In the genomic region with DNA sequence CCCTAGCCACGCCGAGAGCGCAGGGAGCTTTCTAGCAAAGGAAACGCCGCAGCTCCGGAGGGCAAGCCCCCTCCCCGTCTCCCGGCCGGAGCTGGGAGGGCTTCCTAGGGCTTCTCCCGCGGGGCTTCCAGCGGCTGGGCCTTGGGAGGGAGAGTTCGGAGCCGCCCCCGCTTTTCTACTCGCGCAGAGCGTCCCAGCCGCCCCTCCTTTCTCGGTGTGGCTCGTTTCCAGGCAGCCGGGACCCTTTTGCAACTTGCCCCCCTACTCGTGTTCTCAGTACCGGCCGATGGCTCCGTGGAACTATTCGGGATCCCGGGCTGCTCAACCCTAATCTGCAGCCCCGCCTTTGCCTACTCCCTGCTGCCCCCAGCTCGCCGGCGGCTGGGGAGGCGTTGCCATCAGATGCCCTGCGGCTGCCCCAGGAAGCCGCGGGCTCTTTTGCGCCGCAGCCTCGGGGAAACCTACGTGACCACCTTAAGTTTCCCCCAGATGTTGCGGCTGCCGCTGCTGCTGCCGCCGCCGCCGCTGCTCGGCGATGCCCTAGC, we compare ENCODE assay signal across 8 cellular contexts. TPM values are rescaled to one million over a fixed set of nuclear protein-coding genes. Genes with fewer than 3 reads are reported as not detected.
A peak's percentile ranks its signal among the peaks of the same experiment; 100 is the strongest.
DNase-seq lines count a peak whose midpoint lies in the region; ATAC-seq and TF ChIP-seq lines count a peak whose summit lies in the region.

No MANE protein-coding gene starts in this region.

- TF ChIP-seq CTCF in CD4-positive, alpha-beta T cell (IDR thresholded peaks at IDR 0.05): no peak
- TF ChIP-seq CTCF in PC-3 (conservative IDR thresholded peaks at IDR 0.05; ENCODE audit: low read depth, low read length): no peak
- TF ChIP-seq CTCF in left ventricle myocardium inferior (IDR thresholded peaks at IDR 0.05; ENCODE audit: borderline replicate concordance): no peak
- TF ChIP-seq CTCF in progenitor cell of endocrine pancreas (IDR thresholded peaks at IDR 0.05; ENCODE audit: unreplicated experiment): peak; percentile 15

- ATAC-seq in CD4-positive, alpha-beta T cell (ENCODE audit: poor library complexity): no peak
- peak; percentile 38 for ATAC-seq in GM19023 (IDR thresholded peaks at IDR 0.05; ENCODE audit: unreplicated experiment)
- ATAC-seq in HG03139 (IDR thresholded peaks at IDR 0.05; ENCODE audit: unreplicated experiment): peak; percentile 35
- peak; percentile 14 for ATAC-seq in PC-3
- peak; percentile 24 for ATAC-seq in activated naive CD8-positive, alpha-beta T cell treated with anti-CD3 and anti-CD28 coated beads, Interleukin-2, amount 10 ng/mL, durations not matched to agents 7 days and 5 days (ENCODE audit: low read depth)

- peak in 8 of 10 experiments; percentile 33 to 67 (median 41) for DNase-seq in CD4-positive, alpha-beta T cell
- DNase-seq in PC-3: no peak
- DNase-seq in activated naive CD8-positive, alpha-beta T cell treated with anti-CD3 and anti-CD28 coated beads, Interleukin-2, amount 10 ng/mL, durations not matched to agents 7 days and 5 days: peak; percentile 80
- peak; percentile 72 for DNase-seq in left ventricle myocardium inferior
- peak; percentile 58 for DNase-seq in progenitor cell of endocrine pancreas (ENCODE audit: low spot score, unreplicated experiment)
- DNase-seq in GDM1 (lab: John Stamatoyannopoulos, UW): no peak

- H3K4me1 ChIP-seq in PC-3 (ENCODE audit: insufficient read depth, low read length) (peaks cover 20% of the 10 kb centered on the region), left ventricle myocardium inferior (peaks cover 52% of the 10 kb centered on the region)

- no peaks in the 10 kb centered on the region for H3K79me2 ChIP-seq in PC-3 (ENCODE audit: low read length)

- peak overlapping the region; percentile 93 for H3K27ac ChIP-seq in CD4-positive, alpha-beta T cell (ENCODE audit: low read depth, low read length)
- H3K27ac ChIP-seq in PC-3 (ENCODE audit: low read length) (peak overlapping the region; percentile 97), left ventricle myocardium inferior (replicated peaks) (peak overlapping the region; percentile 99)

- peak overlapping the region; percentile 95 for H3K4me3 Mint-ChIP-seq in CD4-positive, alpha-beta T cell
- H3K4me3 Mint-ChIP-seq in activated naive CD8-positive, alpha-beta T cell treated with anti-CD3 and anti-CD28 coated beads, Interleukin-2, amount 10 ng/mL, durations not matched to agents 7 days and 5 days: peak overlapping the region; percentile 88
- H3K4me3 Mint-ChIP-seq in progenitor cell of endocrine pancreas (ENCODE audit: low read depth): peak overlapping the region; percentile 88

- POLR2A ChIA-PET in CD4-positive, alpha-beta T cell (lab: Charles Lee): interaction anchor here (0.6 to 8.5 kb wide), 12 partner anchors 9 to 256 kb away, joined by 3 to 143 read pairs (median 4); a partner anchor contains a TSS
- POLR2A ChIA-PET in PC-3 (lab: Charles Lee; ENCODE audit: unreplicated experiment): interaction anchor here (0.5 to 1.2 kb wide), 8 partner anchors 8 to 995 kb away, joined by 3 to 14 read pairs (median 6); no protein-coding TSS in a partner anchor
- POLR2A ChIA-PET in activated naive CD8-positive, alpha-beta T cell treated with anti-CD3 and anti-CD28 coated beads, Interleukin-2, amount 10 ng/mL, durations not matched to agents 7 days and 5 days (lab: Charles Lee): interaction anchor here (1.1 to 2.8 kb wide), 7 partner anchors 9 to 1565 kb away, joined by 3 to 24 read pairs (median 4); a partner anchor contains a TSS

- H3K4me1 Mint-ChIP-seq in CD4-positive, alpha-beta T cell (ENCODE audit: low read depth): peaks cover 58% of the 10 kb centered on the region
- peaks cover 39% of the 10 kb centered on the region for H3K4me1 Mint-ChIP-seq in activated naive CD8-positive, alpha-beta T cell treated with anti-CD3 and anti-CD28 coated beads, Interleukin-2, amount 10 ng/mL, durations not matched to agents 7 days and 5 days
- peaks cover 27% of the 10 kb centered on the region for H3K4me1 Mint-ChIP-seq in progenitor cell of endocrine pancreas (ENCODE audit: low read depth)

- peaks cover 45% of the 10 kb centered on the region for H3K36me3 Mint-ChIP-seq in CD4-positive, alpha-beta T cell (ENCODE audit: low read depth)
- peaks cover 1% of the 10 kb centered on the region for H3K36me3 Mint-ChIP-seq in activated naive CD8-positive, alpha-beta T cell treated with anti-CD3 and anti-CD28 coated beads, Interleukin-2, amount 10 ng/mL, durations not matched to agents 7 days and 5 days
- H3K36me3 Mint-ChIP-seq in progenitor cell of endocrine pancreas (ENCODE audit: insufficient read depth): peaks cover 7% of the 10 kb centered on the region

- H3K27ac Mint-ChIP-seq in CD4-positive, alpha-beta T cell: peak overlapping the region; percentile 100
- H3K27ac Mint-ChIP-seq in activated naive CD8-positive, alpha-beta T cell treated with anti-CD3 and anti-CD28 coated beads, Interleukin-2, amount 10 ng/mL, durations not matched to agents 7 days and 5 days: peak overlapping the region; percentile 92
- peak overlapping the region; percentile 100 for H3K27ac Mint-ChIP-seq in progenitor cell of endocrine pancreas

- CTCF ChIA-PET in CD4-positive, alpha-beta T cell (lab: Charles Lee): interaction anchor here (1.4 to 2.2 kb wide), 7 partner anchors 9 to 249 kb away, joined by 3 to 18 read pairs (median 7); no protein-coding TSS in a partner anchor
- CTCF ChIA-PET in PC-3 (lab: Charles Lee): interaction anchor here (0.7 to 1.7 kb wide), 3 partner anchors 147 to 1750 kb away, joined by 3 to 10 read pairs (median 4); no protein-coding TSS in a partner anchor

- H4K20me1 ChIP-seq in PC-3 (ENCODE audit: low read length): peaks cover 25% of the 10 kb centered on the region

- no peaks in the 10 kb centered on the region for H3K9me2 ChIP-seq in PC-3 (replicated peaks; ENCODE audit: low read length)

- peak overlapping the region; percentile 84 for H2AFZ ChIP-seq in PC-3 (ENCODE audit: low read length)

- H3K36me3 ChIP-seq in PC-3 (ENCODE audit: low read depth, low read length) (no peaks in the 10 kb centered on the region), left ventricle myocardium inferior (peaks cover 8% of the 10 kb centered on the region)

- no peaks in the 10 kb centered on the region for H3F3A ChIP-seq in PC-3 (ENCODE audit: low read length, unreplicated experiment)

- H3K4me2 ChIP-seq in PC-3 (ENCODE audit: low read length): peak overlapping the region; percentile 99

- H3K27me3 Mint-ChIP-seq in CD4-positive, alpha-beta T cell: peaks cover 29% of the 10 kb centered on the region
- H3K27me3 Mint-ChIP-seq in activated naive CD8-positive, alpha-beta T cell treated with anti-CD3 and anti-CD28 coated beads, Interleukin-2, amount 10 ng/mL, durations not matched to agents 7 days and 5 days: peaks cover 22% of the 10 kb centered on the region
- H3K27me3 Mint-ChIP-seq in progenitor cell of endocrine pancreas: peaks cover 11% of the 10 kb centered on the region

- H3K4me3 ChIP-seq in PC-3 (ENCODE audit: low read length): peak overlapping the region; percentile 95
- peak overlapping the region; percentile 87 for H3K4me3 ChIP-seq in left ventricle myocardium inferior

- peak overlapping the region; percentile 99 for H3K9ac ChIP-seq in PC-3 (ENCODE audit: low read length)

- H3K27me3 ChIP-seq in CD4-positive, alpha-beta T cell (ENCODE audit: control insufficient read depth, insufficient read depth, low read length): no peaks in the 10 kb centered on the region
- H3K27me3 ChIP-seq in PC-3 (ENCODE audit: low read length) (no peaks in the 10 kb centered on the region), left ventricle myocardium inferior (ENCODE audit: low read depth) (peaks cover 13% of the 10 kb centered on the region)

- BruUV-seq in PC-3 (replicated peaks; lab: Mats Ljungman, UMichigan): no TSS peak

- intact Hi-C loops in CD4-positive, alpha-beta T cell (cut with DNase I, micrococcal nuclease): loop anchor here in 1 of 2 experiments (1.0 to 10.0 kb wide), 3 partner anchors 7 to 161 kb away; a partner anchor contains a TSS
- intact Hi-C loops in PC-3 (cut with micrococcal nuclease): loop anchor here (1.0 to 5.0 kb wide), 6 partner anchors 102 to 960 kb away; a partner anchor contains a TSS
- intact Hi-C loops in left ventricle myocardium inferior (cut with micrococcal nuclease): loop anchor here (10.0 kb wide), 1 partner anchor 71 kb away; no protein-coding TSS in a partner anchor

- H3K9me3 Mint-ChIP-seq in CD4-positive, alpha-beta T cell: no peaks in the 10 kb centered on the region
- H3K9me3 Mint-ChIP-seq in activated naive CD8-positive, alpha-beta T cell treated with anti-CD3 and anti-CD28 coated beads, Interleukin-2, amount 10 ng/mL, durations not matched to agents 7 days and 5 days: no peaks in the 10 kb centered on the region
- H3K9me3 Mint-ChIP-seq in progenitor cell of endocrine pancreas (ENCODE audit: low read depth): no peaks in the 10 kb centered on the region

- H3K9me3 ChIP-seq in CD4-positive, alpha-beta T cell (ENCODE audit: control insufficient read depth, low read length): no peaks in the 10 kb centered on the region
- no peaks in the 10 kb centered on the region for H3K9me3 ChIP-seq in PC-3 (ENCODE audit: low read length)
- no peaks in the 10 kb centered on the region for H3K9me3 ChIP-seq in left ventricle myocardium inferior (replicated peaks)

RNA-seq across cellular contexts. Expression of a gene that starts 1.5 kb away (rescaled TPM):
- total RNA-seq in CD4-positive, alpha-beta T cell: 100 to 1,000 TPM; 290 to 319 TPM
- 12.0 and 13.8 TPM in 2 replicates for total RNA-seq in PC-3 (2014; rRNA removed)
- total RNA-seq in activated naive CD8-positive, alpha-beta T cell treated with anti-CD3 and anti-CD28 coated beads, Interleukin-2, amount 10 ng/mL, durations not matched to agents 7 days and 5 days: 1 to 10 TPM; 3.0 to 3.2 TPM
- total RNA-seq in left ventricle myocardium inferior: 0.88 TPM
- total RNA-seq in progenitor cell of endocrine pancreas: 7.9 and 8.3 TPM in 2 replicates

Comparison
In these comparisons a context has a peak if more than half of its experiments do, and no peak if none do; other contexts are left out.
1. DNase-seq: peak in CD4-positive, alpha-beta T cell (8 of 10), activated naive CD8-positive, alpha-beta T cell treated with anti-CD3 and anti-CD28 coated beads, Interleukin-2, amount 10 ng/mL, durations not matched to agents 7 days and 5 days (single experiment), left ventricle myocardium inferior (single experiment) and progenitor cell of endocrine pancreas (single experiment); none in PC-3 (single experiment) and GDM1 (single experiment).
2. RNA of a gene that starts 1.5 kb away (total RNA-seq): 290 to 319 TPM in CD4-positive, alpha-beta T cell; 12.0 to 13.8 TPM in PC-3, 7.9 to 8.3 TPM in progenitor cell of endocrine pancreas, 3.0 to 3.2 TPM in activated naive CD8-positive, alpha-beta T cell treated with anti-CD3 and anti-CD28 coated beads, Interleukin-2, amount 10 ng/mL, durations not matched to agents 7 days and 5 days and 0.88 TPM in left ventricle myocardium inferior (single experiment); every median in the first group is over 10 times any median in the second.
3. Peak in every context shown above with its lines, with median percentiles within 50 percentile points of each other: H3K27ac ChIP-seq, H3K27ac Mint-ChIP-seq and H3K4me3 Mint-ChIP-seq.